ENCODE assay signal across 8 cellular contexts in genomic region chr13:102773441-102774209, GRCh38. TPM values are rescaled to one million over a fixed set of nuclear protein-coding genes. Genes with fewer than 3 reads are reported as not detected.
DNase-seq lines count a peak whose midpoint lies in the region; ATAC-seq and TF ChIP-seq lines count a peak whose summit lies in the region.

Gene TEX30 (minus strand): TSS chr13:102773786. CDS start chr13:102770026, 3,760 bp downstream.

- H3K36me3 ChIP-seq in trophoblast cell (ENCODE audit: control insufficient read depth in 1 of 2, insufficient read depth in 2 of 2, low read length in 2 of 2) (no peaks in the 10 kb centered on the region), tibial nerve (no peaks in the 10 kb centered on the region)

- peak within 1 kb of the TSS; percentile 86 for H3K9ac ChIP-seq in trophoblast cell (ENCODE audit: low read length)

- H2AK5ac ChIP-seq in trophoblast cell (ENCODE audit: low read length), result peak within 1 kb of the TSS; percentile 22

- TF ChIP-seq CTCF in GM12864 (IDR thresholded peaks at IDR 0.05; ENCODE audit: low read depth, low read length, missing control alignments) (no peak), tibial nerve (IDR thresholded peaks at IDR 0.05) (peak in 3 of 5 experiments; percentile 7 to 45 (median 28))

- peak within 1 kb of the TSS; percentile 89 for H3K4me2 ChIP-seq in trophoblast cell (ENCODE audit: low read length)

- H3K23ac ChIP-seq in trophoblast cell (ENCODE audit: low read length), result no peak within 1 kb of the TSS

- H2AFZ ChIP-seq in trophoblast cell (ENCODE audit: insufficient read depth, low read length, poor library complexity), result peak within 1 kb of the TSS; percentile 75

- H3K27me3 ChIP-seq in trophoblast cell (ENCODE audit: insufficient read depth, low read length) (no peaks in the 10 kb centered on the region), tibial nerve (no peaks in the 10 kb centered on the region)

- peak within 1 kb of the TSS; percentile 45 for H4K91ac ChIP-seq in trophoblast cell (ENCODE audit: low read depth, low read length)

- peak within 1 kb of the TSS; percentile 98 for H4K8ac ChIP-seq in trophoblast cell (ENCODE audit: low read depth, low read length)

- peak within 1 kb of the TSS; percentile 68 for H4K12ac ChIP-seq in trophoblast cell (ENCODE audit: low read depth, low read length)

- H3K9me3 ChIP-seq in trophoblast cell (ENCODE audit: insufficient read depth, low read depth, low read length) (peaks cover 3% of the 10 kb centered on the region), tibial nerve (no peaks in the 10 kb centered on the region)

- peaks cover 4% of the 10 kb centered on the region for H3K79me2 ChIP-seq in trophoblast cell (ENCODE audit: control insufficient read depth, insufficient read depth, low read length, poor library complexity)

- no CpG with 5 or more reads among the region's 85 CpGs for WGBS in trophoblast cell (ENCODE audit: extremely low coverage, insufficient coverage, insufficient read length)
- 4 to 5% methylated on average over 27 to 61 of the region's 85 CpGs for WGBS in tibial nerve, 2 donors

- TF ChIP-seq EP300 in tibial nerve (IDR thresholded peaks at IDR 0.05), result peak in 1 of 2 donors; percentile 87

- intact Hi-C loops in Right ventricle myocardium inferior (cut with DNase I), result loop anchor here (1.0 to 2.0 kb wide), 2 partner anchors 26 to 177 kb away; partner anchors contain the start of genes BIVM and TPP2

- H3K14ac ChIP-seq in trophoblast cell (ENCODE audit: low read length), result peak within 1 kb of the TSS; percentile 73

- H3K4me3 ChIP-seq in GM12864 (ENCODE audit: low read depth, low read length) (peak within 1 kb of the TSS; percentile 98), trophoblast cell (ENCODE audit: low read depth, low read length) (peak within 1 kb of the TSS; percentile 88), tibial nerve (peak within 1 kb of the TSS; percentile 74 to 88 (median 80))

- peaks cover 10% of the 10 kb centered on the region for H3K79me1 ChIP-seq in trophoblast cell (ENCODE audit: low read length)

- DNase-seq in GM12864 (ENCODE audit: low read depth) (peak; percentile 47), NAMALWA (ENCODE audit: low spot score) (peak; percentile 93), SW 1271 (lab: John Stamatoyannopoulos, UW) (peak; percentile 8 to 29), Right ventricle myocardium inferior (ENCODE audit: missing footprints) (peak; percentile 92), trophoblast cell (peak; percentile 92 to 94), tibial nerve (ENCODE audit: low spot score in 2 of 2) (peak; percentile 40 to 61)
- DNase-seq in activated naive CD8-positive, alpha-beta T cell treated with anti-CD3 and anti-CD28 coated beads, Interleukin-2, amount 50 U/mL, for 16 hours (ENCODE audit: low read depth, low spot score), result peak; percentile 69

- peak within 1 kb of the TSS; percentile 73 for H2BK5ac ChIP-seq in trophoblast cell (ENCODE audit: low read depth, low read length, poor library complexity)

- peak within 1 kb of the TSS; percentile 61 for H3K4ac ChIP-seq in trophoblast cell (ENCODE audit: low read depth, low read length)

- peak; percentile 79 to 86 for TF ChIP-seq POLR2A in tibial nerve (IDR thresholded peaks at IDR 0.05)

- H3K27ac ChIP-seq in trophoblast cell (ENCODE audit: low read depth, low read length) (no peak within 1 kb of the TSS), tibial nerve (peak within 1 kb of the TSS; percentile 72 to 89 (median 83))

- peak within 1 kb of the TSS; percentile 41 for H2BK120ac ChIP-seq in trophoblast cell (ENCODE audit: insufficient read depth, low read length, poor library complexity)

- H3K18ac ChIP-seq in trophoblast cell (ENCODE audit: low read length), result peak within 1 kb of the TSS; percentile 66

- H2BK12ac ChIP-seq in trophoblast cell (ENCODE audit: low read length), result peak within 1 kb of the TSS; percentile 26

- H3K4me1 ChIP-seq in trophoblast cell (ENCODE audit: control insufficient read depth in 1 of 2, insufficient read depth in 2 of 2, low read length in 2 of 2) (peaks cover 7 to 8% of the 10 kb centered on the region in 2 experiments), tibial nerve (peaks cover 0 to 15% (median 7%) of the 10 kb centered on the region in 4 donors)

- ATAC-seq in HG02571 (IDR thresholded peaks at IDR 0.05; ENCODE audit: unreplicated experiment) (peak; percentile 94), Right ventricle myocardium inferior (peak; percentile 100)

RNA-seq across cellular contexts. Expression of gene TEX30, which starts in this region (rescaled TPM):
- total RNA-seq in Right ventricle myocardium inferior (9.5 TPM), tibial nerve (10 to 100 TPM in 1 of 4 donors, 1 to 10 TPM in 3; 4.7 to 16.0 (median 6.1) TPM)
- 40.9 and 46.0 TPM in 2 replicates for polyA plus RNA-seq in trophoblast cell (2013)

Comparison
In these comparisons a context has a peak if more than half of its experiments do, and no peak if none do; other contexts are left out.
1. DNase-seq: peak in every context shown above with its lines; median percentile 93 in NAMALWA; 93 in trophoblast cell; 92 in Right ventricle myocardium inferior; 69 in activated naive CD8-positive, alpha-beta T cell treated with anti-CD3 and anti-CD28 coated beads, Interleukin-2, amount 50 U/mL, for 16 hours; 50 in tibial nerve; 47 in GM12864; 18 in SW 1271.